In genomic region chr6:65259080-65259479, GRCh38 we compare ENCODE assay signal across 12 cellular contexts.
A peak's percentile ranks its signal among the peaks of the same experiment; 100 is the strongest.
DNase-seq lines count a peak whose midpoint lies in the region; ATAC-seq and TF ChIP-seq lines count a peak whose summit lies in the region.
"Had no signal": no experiment of that assay in that cellular context is flagged by ENCODE, and none has a peak within 500 bp of the region (broad histone marks: within the 10 kb centered on the region; RNA-seq: fewer than 3 reads in every experiment).

No MANE protein-coding gene starts in this region.

- H3K27ac ChIP-seq in hepatocyte = no peak overlapping the region

- H3K4me3 ChIP-seq in adipocyte (ENCODE audit: low read length) (no peak overlapping the region), hepatocyte (no peak overlapping the region), H7 (ENCODE audit: insufficient read depth, low read depth, low read length) (no peak overlapping the region)

- no peak overlapping the region for H3K4me2 ChIP-seq in hepatocyte

- no peaks in the 10 kb centered on the region for H3K79me2 ChIP-seq in hepatocyte

- H3K4me1 ChIP-seq in adipocyte (ENCODE audit: control insufficient read depth, insufficient read depth, low read length) (no peaks in the 10 kb centered on the region), hepatocyte (ENCODE audit: insufficient read depth) (no peaks in the 10 kb centered on the region)

- no peak for ATAC-seq in GM19467 (IDR thresholded peaks at IDR 0.05; ENCODE audit: unreplicated experiment)
- no peak for ATAC-seq in GM21717 (IDR thresholded peaks at IDR 0.05; ENCODE audit: unreplicated experiment)
- ATAC-seq: activated T-cell treated with anti-CD3 and anti-CD28 coated beads, Interleukin-2, amount 50 U/mL, for 4 hours had no signal

- H3K9me2 ChIP-seq in hepatocyte (replicated peaks; ENCODE audit: insufficient read depth) = no peaks in the 10 kb centered on the region

- H3K9ac ChIP-seq in adipocyte (ENCODE audit: low read length) = no peak overlapping the region

- DNase-seq in ACHN (peak; percentile 19), HT-29 (ENCODE audit: low spot score) (peak; percentile 44), adipocyte (ENCODE audit: low read depth) (peak; percentile 0), hepatocyte (ENCODE audit: low spot score) (peak; percentile 11), 8988T (no peak), H7 (no peak)
- DNase-seq: activated T-cell treated with anti-CD3 and anti-CD28 coated beads, Interleukin-2, amount 50 U/mL, for 4 hours; immature natural killer cell; naive B cell; NCI-H2227 treated with DMSO at 0.1 percent for 48 hours had no signal

- H4K20me1 ChIP-seq in hepatocyte (ENCODE audit: insufficient read depth, poor library complexity, severe bottlenecking) = no peaks in the 10 kb centered on the region

- in situ Hi-C loops in ACHN (cut with HindIII; ENCODE audit: low pct_ligation_motif_present, low pct_unique_long_range_greater_than_20kb, low sequenced_read_pairs) = no loop called here

- H3K9me3 ChIP-seq in adipocyte (ENCODE audit: control insufficient read depth, low read length) (peaks cover 3% of the 10 kb centered on the region), hepatocyte (ENCODE audit: low read depth) (no peaks in the 10 kb centered on the region)

- no peak overlapping the region for H2AFZ ChIP-seq in hepatocyte

- WGBS in hepatocyte (ENCODE audit: low lambda C conversion rate, missing lambda C conversion rate) = 90% methylated on average over 1 of the region's 1 CpG

- no peaks in the 10 kb centered on the region for H3K36me3 ChIP-seq in adipocyte (ENCODE audit: control insufficient read depth, insufficient read depth, low read length, severe bottlenecking)
- H3K36me3 ChIP-seq in hepatocyte (replicated peaks; ENCODE audit: insufficient read depth, low read depth) = no peaks in the 10 kb centered on the region
- H3K36me3 ChIP-seq in H7 (replicated peaks; ENCODE audit: control insufficient read depth, insufficient read depth, low read length) = no peaks in the 10 kb centered on the region

- TF ChIP-seq CTCF in hepatocyte (IDR thresholded peaks at IDR 0.05; ENCODE audit: poor library complexity) = no peak

- H3K27me3 ChIP-seq in adipocyte (replicated peaks; ENCODE audit: control insufficient read depth, insufficient read depth, low read length) (no peaks in the 10 kb centered on the region), hepatocyte (no peaks in the 10 kb centered on the region), H7 (ENCODE audit: control insufficient read depth, insufficient read depth, low read length) (no peaks in the 10 kb centered on the region)

Comparison
In these comparisons a context has a peak if more than half of its experiments do, and no peak if none do; other contexts are left out.
1. DNase-seq: peak in ACHN (single experiment), HT-29 (single experiment), adipocyte (single experiment) and hepatocyte (single experiment); none in 8988T (single experiment) and H7 (single experiment).